In the genomic region with DNA sequence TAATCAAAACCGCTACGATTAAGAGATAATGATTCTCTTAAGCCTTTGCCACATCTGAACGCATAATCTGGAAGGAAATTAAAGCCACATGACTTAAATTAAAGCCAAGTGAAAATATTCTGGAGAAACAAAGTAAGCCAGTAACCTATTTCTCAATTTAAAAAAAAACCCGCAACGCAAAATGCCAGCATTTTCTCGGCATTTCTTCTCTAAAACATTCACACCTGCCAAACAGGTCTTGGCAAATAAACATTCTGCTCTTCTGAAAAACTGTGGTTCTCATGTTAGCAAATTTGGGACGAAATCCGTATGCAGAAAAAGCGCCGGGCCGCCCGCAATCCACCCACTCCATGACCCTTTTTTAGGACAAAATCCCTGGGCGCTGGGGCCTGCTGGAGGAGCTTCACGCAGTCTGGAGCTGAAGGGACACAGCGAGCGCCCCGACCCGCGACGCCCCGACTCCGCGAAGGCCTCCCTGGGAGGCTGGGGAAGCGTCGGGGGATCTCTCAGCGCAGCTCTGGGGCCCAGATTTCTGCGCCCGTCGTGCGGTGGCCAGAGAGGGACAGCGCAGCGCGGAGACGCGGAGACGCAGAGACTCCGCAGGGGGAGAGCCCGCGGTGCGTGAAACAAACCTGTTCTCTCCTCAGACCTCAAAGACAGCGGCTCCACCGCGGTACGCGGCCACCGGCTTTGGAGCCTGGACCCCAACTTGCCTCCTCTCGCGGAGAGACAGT, we compare ENCODE assay signal across 8 cellular contexts. TPM values are rescaled to one million over a fixed set of nuclear protein-coding genes. Genes with fewer than 3 reads are reported as not detected.
A peak's percentile ranks its signal among the peaks of the same experiment; 100 is the strongest.
DNase-seq lines count a peak whose midpoint lies in the region; ATAC-seq and TF ChIP-seq lines count a peak whose summit lies in the region.

No MANE protein-coding gene starts in this region.

- peaks cover 44% of the 10 kb centered on the region for H3K36me3 Mint-ChIP-seq in central memory CD8-positive, alpha-beta T cell (ENCODE audit: insufficient read depth)

- TF ChIP-seq POLR2A in IMR-90 (IDR thresholded peaks at IDR 0.05; ENCODE audit: low read depth, low read length): no peak
- TF ChIP-seq POLR2A in upper lobe of left lung (IDR thresholded peaks at IDR 0.05): no peak
- no peak for TF ChIP-seq POLR2A in erythroblast (IDR thresholded peaks at IDR 0.05; ENCODE audit: low read length)

- peak overlapping the region; percentile 60 for H2BK5ac ChIP-seq in IMR-90 (ENCODE audit: low read depth, low read length, poor library complexity, severe bottlenecking)
- H2BK5ac ChIP-seq in mesenchymal stem cell (ENCODE audit: low read depth, low read length, poor library complexity, severe bottlenecking): no peak overlapping the region

- H3K27me3 Mint-ChIP-seq in central memory CD8-positive, alpha-beta T cell: no peaks in the 10 kb centered on the region

- peak overlapping the region; percentile 98 for H3K4me3 Mint-ChIP-seq in central memory CD8-positive, alpha-beta T cell

- H4K91ac ChIP-seq in IMR-90 (ENCODE audit: insufficient read depth, low read depth, low read length): peak overlapping the region; percentile 79; the same call in 1 of the 2 replicates
- no peak overlapping the region for H4K91ac ChIP-seq in mesenchymal stem cell (ENCODE audit: low read length)

- H3K4me1 ChIP-seq in IMR-90 (ENCODE audit: control insufficient read depth, insufficient read depth, low read length): no peaks in the 10 kb centered on the region
- H3K4me1 ChIP-seq in mesenchymal stem cell (ENCODE audit: control insufficient read depth, insufficient read depth, low read depth, low read length): no peaks in the 10 kb centered on the region
- H3K4me1 ChIP-seq in upper lobe of left lung: peaks cover 11 to 48% (median 26%) of the 10 kb centered on the region in 4 donors

- peaks cover 44% of the 10 kb centered on the region for H3K4me1 Mint-ChIP-seq in central memory CD8-positive, alpha-beta T cell

- H3K9ac ChIP-seq in IMR-90 (ENCODE audit: low read depth, low read length): peak overlapping the region; percentile 66
- H3K9ac ChIP-seq in mesenchymal stem cell (ENCODE audit: low read length): peak overlapping the region; percentile 97

- dilution Hi-C loops in IMR-90 (cut with HindIII; ENCODE audit: low sequenced_read_pairs, unreplicated experiment): no loop called here

- H3K4me3 ChIP-seq in IMR-90 (ENCODE audit: insufficient read depth, low read depth, low read length) (peak overlapping the region; percentile 57), mesenchymal stem cell (ENCODE audit: insufficient read depth in 1 of 2, low read depth in 1 of 2, low read length in 2 of 2) (peak overlapping the region; percentile 70 to 92), upper lobe of left lung (peak overlapping the region; percentile 53 to 96 (median 90))

- peak overlapping the region; percentile 37 for H3K4me2 ChIP-seq in IMR-90 (ENCODE audit: low read depth, low read length)
- peak overlapping the region; percentile 72 for H3K4me2 ChIP-seq in mesenchymal stem cell (ENCODE audit: low read length, poor library complexity, severe bottlenecking)

- H2BK15ac ChIP-seq in IMR-90 (ENCODE audit: low read depth, low read length): no peak overlapping the region
- no peak overlapping the region for H2BK15ac ChIP-seq in mesenchymal stem cell (ENCODE audit: low read depth, poor library complexity, severe bottlenecking)

- H2AFZ ChIP-seq in IMR-90 (replicated peaks; ENCODE audit: low read length, poor library complexity) (peak overlapping the region; percentile 94), mesenchymal stem cell (ENCODE audit: low read depth, low read length) (peak overlapping the region; percentile 75)

- intact Hi-C loops in IMR-90 (cut with micrococcal nuclease): loop anchor here (10.0 kb wide), 1 partner anchor 768 kb away; no protein-coding TSS in a partner anchor

- peak overlapping the region; percentile 36; the same call in 1 of the 2 replicates for H3K56ac ChIP-seq in IMR-90 (ENCODE audit: extremely low read depth, insufficient read depth, low read length)

- H3K27ac Mint-ChIP-seq in central memory CD8-positive, alpha-beta T cell (ENCODE audit: low read depth): peak overlapping the region; percentile 96

- H4K8ac ChIP-seq in IMR-90 (ENCODE audit: low read depth in 2 of 2, low read length in 2 of 2) (peak overlapping the region in 1 of 2 experiments; percentile 71; a peak in 2 of 4 replicates), mesenchymal stem cell (ENCODE audit: low read length) (peak overlapping the region; percentile 29)

- H3K9me3 Mint-ChIP-seq in central memory CD8-positive, alpha-beta T cell: no peaks in the 10 kb centered on the region

- H3K4ac ChIP-seq in IMR-90 (ENCODE audit: low read depth, low read length) (peak overlapping the region; percentile 42), mesenchymal stem cell (ENCODE audit: low read depth in 1 of 2, low read length in 2 of 2) (peak overlapping the region in 1 of 2 experiments; percentile 81)

- peak overlapping the region; percentile 25; the same call in 1 of the 2 replicates for H4K5ac ChIP-seq in IMR-90 (ENCODE audit: low read depth, low read length)

- peak overlapping the region; percentile 15; the same call in 1 of the 2 replicates for H3K18ac ChIP-seq in IMR-90 (ENCODE audit: low read depth, low read length)
- peak overlapping the region; percentile 11 to 86 for H3K18ac ChIP-seq in mesenchymal stem cell (ENCODE audit: low read depth in 1 of 2, low read length in 2 of 2)

- peak overlapping the region; percentile 57 for H3K27ac ChIP-seq in IMR-90 (ENCODE audit: insufficient read depth, low read length)
- peak overlapping the region; percentile 56 for H3K27ac ChIP-seq in mesenchymal stem cell (ENCODE audit: low read length, poor library complexity, severe bottlenecking)
- H3K27ac ChIP-seq in upper lobe of left lung: peak overlapping the region; percentile 90 to 97 (median 96)

- TF ChIP-seq EP300 in upper lobe of left lung (IDR thresholded peaks at IDR 0.05): no peak

- TF ChIP-seq RAD21 in IMR-90 (IDR thresholded peaks at IDR 0.05; ENCODE audit: low read length): no peak

- CTCF ChIA-PET in IMR-90 (lab: Yijun Ruan, JAX): interaction anchor here (0.7 to 1.6 kb wide), 5 partner anchors 11 to 149 kb away, joined by 3 to 4 read pairs (median 3); no protein-coding TSS in a partner anchor

- in situ Hi-C loops in IMR-90 (cut with MboI; ENCODE audit: low sequenced_read_pairs): no loop called here

- no peak for TF ChIP-seq CTCF in GM10266 (IDR thresholded peaks at IDR 0.05; ENCODE audit: control insufficient read depth, insufficient read depth, low read depth, missing control alignments)
- TF ChIP-seq CTCF in IMR-90 (conservative IDR thresholded peaks at IDR 0.05; ENCODE audit: low read depth, low read length): no peak
- TF ChIP-seq CTCF in upper lobe of left lung (IDR thresholded peaks at IDR 0.05): no peak

- peak overlapping the region; percentile 63 for H2AK9ac ChIP-seq in IMR-90 (replicated peaks; ENCODE audit: low read depth, low read length, poor library complexity)

- H3K9me1 ChIP-seq in IMR-90 (ENCODE audit: insufficient read depth, low read length): no peaks in the 10 kb centered on the region; the same call in 1 of the 2 replicates

- peak overlapping the region; percentile 44; the same call in 1 of the 2 replicates for H3K23ac ChIP-seq in IMR-90 (ENCODE audit: low read depth, low read length)
- peak overlapping the region in 1 of 2 experiments; percentile 75 for H3K23ac ChIP-seq in mesenchymal stem cell (ENCODE audit: low read length in 2 of 2)

- peak overlapping the region in 1 of 2 experiments; percentile 10 for H2BK12ac ChIP-seq in mesenchymal stem cell (ENCODE audit: low read length in 2 of 2)

- H3K36me3 ChIP-seq in IMR-90 (ENCODE audit: control insufficient read depth, insufficient read depth, low read length) (peaks cover 13% of the 10 kb centered on the region), mesenchymal stem cell (ENCODE audit: control insufficient read depth in 1 of 2, insufficient read depth in 2 of 2, low read depth in 1 of 2, low read length in 2 of 2) (peaks cover 0 to 34% of the 10 kb centered on the region in 2 experiments), upper lobe of left lung (peaks cover 11 to 33% (median 21%) of the 10 kb centered on the region in 4 donors)

- H4K20me1 ChIP-seq in IMR-90 (ENCODE audit: insufficient read depth, low read length): peaks cover 39% of the 10 kb centered on the region

- H3K79me1 ChIP-seq in IMR-90 (ENCODE audit: low read depth in 1 of 2, low read length in 2 of 2): peaks cover 22 to 54% of the 10 kb centered on the region in 2 experiments
- H3K79me1 ChIP-seq in mesenchymal stem cell (replicated peaks; ENCODE audit: low read length, poor library complexity, severe bottlenecking): peaks cover 10% of the 10 kb centered on the region

- 0 out of 2 replicates have a peak overlapping the region, but pooled peaks have one; percentile 27 for H2BK20ac ChIP-seq in IMR-90 (ENCODE audit: low read depth, low read length)

- ATAC-seq in GM21619 (IDR thresholded peaks at IDR 0.05; ENCODE audit: unreplicated experiment): peak; percentile 45
- ATAC-seq in IMR-90 (ENCODE audit: low read depth): peak; percentile 53
- peak; percentile 22 for ATAC-seq in central memory CD8-positive, alpha-beta T cell (replicated peaks; ENCODE audit: extremely low read depth, poor library complexity, severe bottlenecking)
- peak; percentile 70 to 86 for ATAC-seq in upper lobe of left lung (ENCODE audit: low FRiP score in 2 of 2)

- H3K14ac ChIP-seq in IMR-90 (replicated peaks; ENCODE audit: low read depth, low read length) (peak overlapping the region; percentile 77), mesenchymal stem cell (ENCODE audit: low read length in 2 of 2) (peak overlapping the region in 1 of 2 experiments; percentile 86)

- 0% methylated on average over 11 of the region's 48 CpGs; no CpG with 5 or more reads in 1 of the 2 experiments for WGBS in IMR-90 (ENCODE audit: extremely low coverage in 2 of 2, insufficient read length in 1 of 2), 2 experiments
- 3% methylated on average over 48 of the region's 48 CpGs for WGBS in mesenchymal stem cell
- WGBS in upper lobe of left lung, 2 donors: 1 to 3% methylated on average over 12 to 48 of the region's 48 CpGs

- H2AK5ac ChIP-seq in IMR-90 (ENCODE audit: low read depth, low read length) (no peak overlapping the region), mesenchymal stem cell (ENCODE audit: low read length, severe bottlenecking) (no peak overlapping the region)

- POLR2A ChIA-PET in IMR-90 (lab: Charles Lee; ENCODE audit: unreplicated experiment): interaction anchor here (0.6 to 1.2 kb wide), 11 partner anchors 10 to 576 kb away, joined by 3 to 6 read pairs (median 4); no protein-coding TSS in a partner anchor

- no TSS peak for BruUV-seq in IMR-90 (replicated peaks; lab: Mats Ljungman, UMichigan)

- H3K27me3 ChIP-seq in IMR-90 (ENCODE audit: control insufficient read depth, insufficient read depth, low read length) (no peaks in the 10 kb centered on the region), mesenchymal stem cell (ENCODE audit: control insufficient read depth in 1 of 2, insufficient read depth in 1 of 2, low read length in 2 of 2) (no peaks in the 10 kb centered on the region), upper lobe of left lung (no peaks in the 10 kb centered on the region)

- H2BK120ac ChIP-seq in IMR-90 (ENCODE audit: low read depth, low read length) (0 out of 2 replicates have a peak overlapping the region, but pooled peaks have one; percentile 30), mesenchymal stem cell (ENCODE audit: low read depth, low read length) (no peak overlapping the region)

- peak; percentile 22 for DNase-seq in GM10266 (ENCODE audit: extremely low spot score)
- DNase-seq in IMR-90: no peak
- DNase-seq in central memory CD8-positive, alpha-beta T cell (ENCODE audit: low spot score in 2 of 2): no peak
- DNase-seq in mesenchymal stem cell: no peak
- no peak for DNase-seq in upper lobe of left lung
- no peak for DNase-seq in erythroblast (lab: John Stamatoyannopoulos, UW)
- DNase-seq in NCI-H524 treated with DMSO at 0.1 percent for 48 hours (lab: John Stamatoyannopoulos, UW): no peak

- H3K9me3 ChIP-seq in IMR-90 (ENCODE audit: control insufficient read depth, insufficient read depth, low read length) (no peaks in the 10 kb centered on the region), mesenchymal stem cell (ENCODE audit: control insufficient read depth, low read length) (no peaks in the 10 kb centered on the region), upper lobe of left lung (no peaks in the 10 kb centered on the region)

RNA-seq across cellular contexts. Expression of gene NKIRAS1, which starts 0.5 kb away (rescaled TPM):
- total RNA-seq in IMR-90 (2012; rRNA removed) (6.8 and 16.1 TPM in 2 replicates), upper lobe of left lung (10 to 100 TPM in 3 of 6 donors, 1 to 10 TPM in 3; 3.1 to 18.0 (median 9.1) TPM)
- polyA plus RNA-seq in IMR-90 (2012; rRNA removed): 5.6 and 6.1 TPM in 2 replicates
- polyA plus RNA-seq in IMR-90 (2012; cell fraction: cytosol; rRNA removed): 2.4 and 3.6 TPM in 2 replicates
- polyA plus RNA-seq in IMR-90 (2012; cell fraction: nucleus; rRNA removed; ENCODE audit: low replicate concordance): 1.0 and 3.0 TPM in 2 replicates
- polyA plus RNA-seq in mesenchymal stem cell (2013, experiment 1 of 2): 6.8 TPM
- polyA plus RNA-seq in mesenchymal stem cell (2013, experiment 2 of 2): 7.0 TPM

RNA-seq across cellular contexts. Expression of gene RPL15, which starts 0.6 kb away (rescaled TPM):
- total RNA-seq in IMR-90 (2012; rRNA removed) (1,419 and 2,730 TPM in 2 replicates), upper lobe of left lung (1,000 to 10,000 TPM in 4 of 6 donors, 100 to 1,000 TPM in 2; 326 to 1,968 (median 1,284) TPM)
- 4,701 and 5,087 TPM in 2 replicates for polyA plus RNA-seq in IMR-90 (2012; rRNA removed)
- 2,854 and 3,719 TPM in 2 replicates for polyA plus RNA-seq in IMR-90 (2012; cell fraction: cytosol; rRNA removed)
- 1,256 and 2,197 TPM in 2 replicates for polyA plus RNA-seq in IMR-90 (2012; cell fraction: nucleus; rRNA removed; ENCODE audit: low replicate concordance)
- 2,527 TPM for polyA plus RNA-seq in mesenchymal stem cell (2013, experiment 1 of 2)
- 2,464 TPM for polyA plus RNA-seq in mesenchymal stem cell (2013, experiment 2 of 2)

RNA-seq across cellular contexts. Expression of gene NR1D2, which starts 28.8 kb away (rescaled TPM):
- total RNA-seq in IMR-90 (2012; rRNA removed) (41.0 and 46.1 TPM in 2 replicates), upper lobe of left lung (10 to 100 TPM; 19.6 to 52.4 (median 38.9) TPM)
- polyA plus RNA-seq in IMR-90 (2012; rRNA removed): 7.5 and 8.1 TPM in 2 replicates
- polyA plus RNA-seq in IMR-90 (2012; cell fraction: cytosol; rRNA removed): 1.7 and 2.1 TPM in 2 replicates
- polyA plus RNA-seq in IMR-90 (2012; cell fraction: nucleus; rRNA removed; ENCODE audit: low replicate concordance): 0.62 and 8.5 TPM in 2 replicates
- 11.5 TPM for polyA plus RNA-seq in mesenchymal stem cell (2013, experiment 1 of 2)
- polyA plus RNA-seq in mesenchymal stem cell (2013, experiment 2 of 2): 12.7 TPM

Comparison
In these comparisons a context has a peak if more than half of its experiments do, and no peak if none do; other contexts are left out.
1. ATAC-seq: peak in every context shown above with its lines; median percentile 78 in upper lobe of left lung; 53 in IMR-90; 45 in GM21619; 22 in central memory CD8-positive, alpha-beta T cell.